In the genomic region with DNA sequence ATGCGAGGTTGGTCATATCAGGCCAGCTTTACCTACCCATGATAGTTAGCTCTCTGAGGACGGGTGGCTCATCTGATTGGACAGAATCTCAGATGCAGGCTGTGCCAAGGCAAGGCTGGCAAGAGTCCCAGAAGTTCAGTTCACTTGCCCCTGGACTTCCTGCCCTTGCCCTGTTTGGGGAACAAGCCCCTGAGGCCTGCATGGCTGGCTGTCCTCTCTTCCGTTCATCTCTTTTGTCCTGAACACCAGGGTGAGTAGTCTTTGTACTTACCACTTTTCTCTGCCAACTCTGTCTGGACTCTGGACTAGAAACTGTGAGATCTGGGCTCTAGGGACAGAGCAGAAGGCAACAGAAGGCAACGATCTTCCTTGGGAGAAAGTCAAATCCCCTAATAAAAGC, we compare ENCODE assay signal across 27 cellular contexts.
A peak's percentile ranks its signal among the peaks of the same experiment; 100 is the strongest.
DNase-seq lines count a peak whose midpoint lies in the region; ATAC-seq, FAIRE-seq and TF ChIP-seq lines count a peak whose summit lies in the region.
"Had no signal": no experiment of that assay in that cellular context is flagged by ENCODE, and none has a peak within 500 bp of the region (broad histone marks: within the 10 kb centered on the region; RNA-seq: fewer than 3 reads in every experiment).

No MANE protein-coding gene starts in this region.

- no TSS peak for BruUV-seq in HepG2 (replicated peaks; lab: Mats Ljungman, UMichigan)

- no peak overlapping the region for H2AFZ ChIP-seq in HepG2 (ENCODE audit: low read length)
- H2AFZ ChIP-seq: GM23248 had no signal

- H3K4me3 ChIP-seq in liver (ENCODE audit: low read depth in 1 of 3, low read length in 3 of 3) (no peak overlapping the region), HepG2 (replicated peaks in 1 of 3; ENCODE audit: insufficient read depth in 1 of 3, low read depth in 2 of 3, low read length in 3 of 3) (no peak overlapping the region)
- H3K4me3 ChIP-seq: GM23248, SK-N-MC had no signal

- CTCF ChIA-PET in HepG2 (lab: Yijun Ruan, JAX; ENCODE audit: low intra/inter-chr PET ratio, low total read pairs) = no interaction called here

- 38% methylated on average over 4 of the region's 4 CpGs for WGBS in liver
- WGBS in HepG2 (ENCODE audit: low lambda C conversion rate) = 9% methylated on average over 4 of the region's 4 CpGs

- TF ChIP-seq POLR2A in HepG2 (IDR thresholded peaks at IDR 0.05; ENCODE audit: insufficient read depth in 1 of 2, low read depth in 2 of 2, low read length in 2 of 2) = no peak

- intact Hi-C loops in HepG2 (cut with micrococcal nuclease; ENCODE audit: unreplicated experiment) = no loop called here

- TF ChIP-seq RAD21 in liver (IDR thresholded peaks at IDR 0.05) (no peak), HepG2 (CRISPR knock-in tag; IDR thresholded peaks at IDR 0.05) (no peak)

- in situ Hi-C loops in HepG2 (cut with HindIII; ENCODE audit: extremely low pct_ligation_motif_present, low pct_unique_long_range_greater_than_20kb) = no loop called here

- no peaks in the 10 kb centered on the region for H3K79me2 ChIP-seq in HepG2 (ENCODE audit: insufficient read depth, low read length)

- H3K4me2 ChIP-seq in HepG2 (ENCODE audit: low read depth, low read length) = no peak overlapping the region
- H3K4me2 ChIP-seq: KMS-11 had no signal

- H3K9me3 ChIP-seq in liver (ENCODE audit: control insufficient read depth in 4 of 4, low read length in 3 of 4) = no peaks in the 10 kb centered on the region
- no peaks in the 10 kb centered on the region for H3K9me3 ChIP-seq in HepG2 (ENCODE audit: low read length)
- H3K9me3 ChIP-seq: BE2C had no signal

- H3K27me3 ChIP-seq in liver (ENCODE audit: control insufficient read depth in 4 of 4, insufficient read depth in 4 of 4, low read length in 3 of 4) (no peaks in the 10 kb centered on the region), HepG2 (ENCODE audit: control insufficient read depth in 1 of 2, insufficient read depth in 2 of 2, low read length in 2 of 2) (no peaks in the 10 kb centered on the region)
- H3K27me3 ChIP-seq: BE2C had no signal

- DNase-seq in DMS 273 (lab: John Stamatoyannopoulos, UW; ENCODE audit: unreplicated experiment) = peak; percentile 2
- no peak for DNase-seq in DMS 273 treated with DMSO at 0.1 percent for 48 hours (lab: John Stamatoyannopoulos, UW)
- no peak for DNase-seq in HepG2 (ENCODE audit: low spot score)
- peak; percentile 72 for DNase-seq in left lobe of liver (ENCODE audit: low spot score)
- peak in 25 of 49 donors; percentile 3 to 60 (median 19) for DNase-seq in substantia nigra (lab: John Stamatoyannopoulos, UW)
- no peak for DNase-seq in HPDE6-E6E7 (ENCODE audit: extremely low spot score)
- DNase-seq: BE2C; CD8-positive, alpha-beta memory T cell; DMS153; GM23248; H7; NCI-H1048; NCI-H1436; NCI-H187; NCI-H2081 treated with DMSO at 0.1 percent for 48 hours; NCI-H2171; NCI-H226; NCI-H510A treated with DMSO at 0.1 percent for 48 hours; NCI-H774; PC-3; SHP77 treated with DMSO at 0.1 percent for 48 hours had no signal

- no peak for ATAC-seq in HepG2
- peak; percentile 95 for ATAC-seq in left lobe of liver
- ATAC-seq in GM18861 (IDR thresholded peaks at IDR 0.05; ENCODE audit: unreplicated experiment) = no peak
- ATAC-seq: PC-3 had no signal

- TF ChIP-seq CTCF in liver (IDR thresholded peaks at IDR 0.05; ENCODE audit: low read depth, low read length, missing input control) (no peak), HepG2 (CRISPR knock-in tag; IDR thresholded peaks at IDR 0.05) (no peak)

- H3K27ac ChIP-seq in liver (ENCODE audit: low read depth in 1 of 2, low read length in 2 of 2) = no peak overlapping the region
- no peak overlapping the region for H3K27ac ChIP-seq in HepG2 (ENCODE audit: extremely low read length, insufficient read depth, low read length)
- H3K27ac ChIP-seq in substantia nigra (ENCODE audit: low read depth, low read length, poor library complexity, severe bottlenecking) = no peak overlapping the region
- H3K27ac ChIP-seq: 22Rv1, GM23248, KMS-11, SK-N-MC had no signal

- peaks cover 0 to 1% (median 0%) of the 10 kb centered on the region in 4 donors for H3K4me1 ChIP-seq in liver (ENCODE audit: control insufficient read depth in 4 of 4, insufficient read depth in 4 of 4, low read length in 3 of 4)
- no peaks in the 10 kb centered on the region for H3K4me1 ChIP-seq in HepG2 (ENCODE audit: insufficient read depth, low read length)
- H3K4me1 ChIP-seq: BE2C had no signal

- H3K36me3 ChIP-seq in liver (ENCODE audit: control insufficient read depth in 4 of 4, insufficient read depth in 3 of 4, low read depth in 1 of 4, low read length in 3 of 4) (no peaks in the 10 kb centered on the region), HepG2 (replicated peaks in 1 of 2; ENCODE audit: control insufficient read depth in 1 of 2, insufficient read depth in 2 of 2, low read length in 2 of 2) (no peaks in the 10 kb centered on the region)
- H3K36me3 ChIP-seq: BE2C had no signal

- no peak for TF ChIP-seq EP300 in HepG2 (IDR thresholded peaks at IDR 0.05; ENCODE audit: low read depth in 2 of 2, low read length in 2 of 2)
- no peak for TF ChIP-seq EP300 in HepG2 (CRISPR knock-in tag; IDR thresholded peaks at IDR 0.05; ENCODE audit: borderline replicate concordance)

- H4K20me1 ChIP-seq in HepG2 (ENCODE audit: insufficient read depth, low read length) = no peaks in the 10 kb centered on the region

- POLR2A ChIA-PET in HepG2 (lab: Yijun Ruan, JAX) = no interaction called here

- no peak for FAIRE-seq in HepG2 (lab: Jason Lieb, UNC)
- FAIRE-seq: GM18507 had no signal

- H3K9ac ChIP-seq in liver (ENCODE audit: low read depth in 1 of 2, low read length in 2 of 2) (no peak overlapping the region), HepG2 (ENCODE audit: insufficient read depth, low read depth, low read length) (no peak overlapping the region)
- H3K9ac ChIP-seq: GM23248, KMS-11 had no signal

TF ChIP-seq in liver, 16 proteins besides CTCF, POLR2A, EP300 and RAD21:
- TF ChIP-seq SP1 (IDR thresholded peaks at IDR 0.05) (no peak), HNF4A (conservative IDR thresholded peaks at IDR 0.05) (peak; percentile 47 to 76), GABPA (IDR thresholded peaks at IDR 0.05 in 1 of 2, conservative IDR thresholded peaks at IDR 0.05 in 1 of 2) (no peak), RXRA (IDR thresholded peaks at IDR 0.05) (peak in 1 of 2 donors; percentile 41)

TF ChIP-seq in HepG2, 621 proteins besides CTCF, POLR2A, EP300 and RAD21:
- TF ChIP-seq NR1H2 (CRISPR knock-in tag; IDR thresholded peaks at IDR 0.05; ENCODE audit: borderline replicate concordance, low read depth) (no peak), CBFB (CRISPR knock-in tag; IDR thresholded peaks at IDR 0.05) (no peak), THAP7 (CRISPR knock-in tag; IDR thresholded peaks at IDR 0.05) (no peak), ZNF383 (CRISPR knock-in tag; IDR thresholded peaks at IDR 0.05; ENCODE audit: borderline replicate concordance) (no peak)
- TF ChIP-seq, protein P1, sequence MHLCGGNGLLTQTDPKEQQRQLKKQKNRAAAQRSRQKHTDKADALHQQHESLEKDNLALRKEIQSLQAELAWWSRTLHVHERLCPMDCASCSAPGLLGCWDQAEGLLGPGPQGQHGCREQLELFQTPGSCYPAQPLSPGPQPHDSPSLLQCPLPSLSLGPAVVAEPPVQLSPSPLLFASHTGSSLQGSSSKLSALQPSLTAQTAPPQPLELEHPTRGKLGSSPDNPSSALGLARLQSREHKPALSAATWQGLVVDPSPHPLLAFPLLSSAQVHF (CRISPR knock-in tag; IDR thresholded peaks at IDR 0.05) = no peak

Comparison
In these comparisons a context has a peak if more than half of its experiments do, and no peak if none do; other contexts are left out.
1. DNase-seq: peak in DMS 273 (single experiment), left lobe of liver (single experiment) and substantia nigra (25 of 49); none in DMS 273 treated with DMSO at 0.1 percent for 48 hours (single experiment), HepG2 (single experiment) and HPDE6-E6E7 (single experiment).